Comparison of ENCODE assay signal across 1 cellular context in the genomic region with DNA sequence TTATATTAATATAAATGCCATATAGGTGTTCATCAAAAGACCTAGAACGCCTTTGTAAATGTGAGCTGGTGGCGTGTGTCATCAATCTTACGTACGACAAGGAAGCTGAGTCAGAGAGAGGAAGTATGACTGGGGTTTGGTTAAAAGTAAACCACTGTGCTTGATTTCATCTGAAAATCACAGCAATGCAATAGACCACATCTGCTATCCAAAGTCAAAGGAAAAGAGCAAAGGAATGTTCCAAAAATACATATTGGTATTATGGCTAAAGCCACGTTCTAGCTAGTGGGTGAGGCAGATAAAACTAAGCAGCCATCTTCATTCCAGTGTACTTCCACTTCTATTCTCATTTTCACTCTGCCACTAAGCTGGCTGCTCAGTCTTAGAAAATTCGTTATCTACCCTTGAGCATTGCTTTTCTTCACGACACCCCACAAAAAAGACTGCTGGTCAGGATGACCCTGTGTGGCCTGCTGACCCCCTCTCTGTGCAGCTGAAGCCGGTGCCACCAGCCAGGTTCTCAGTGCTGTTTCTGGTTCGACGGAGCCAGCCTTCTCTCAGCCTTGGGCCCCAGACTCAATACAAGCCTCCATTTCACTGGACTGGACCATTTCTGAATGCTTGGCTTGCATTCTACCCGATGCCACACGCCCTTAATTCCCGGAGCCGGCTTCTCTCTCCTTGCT.
TF ChIP-seq lines count a peak whose summit lies in the region.

No MANE protein-coding gene starts in this region.

TF ChIP-seq in H1, 55 proteins besides CTCF, POLR2A, EP300 and RAD21:
- TF ChIP-seq CBX5 (IDR thresholded peaks at IDR 0.05; ENCODE audit: low read depth, low read length) (no peak), SP1 (IDR thresholded peaks at IDR 0.05; ENCODE audit: low read depth, low read length) (no peak), JUND (IDR thresholded peaks at IDR 0.05; ENCODE audit: low read length) (no peak), EGR1 (IDR thresholded peaks at IDR 0.05; ENCODE audit: borderline replicate concordance, low read depth, low read length) (no peak), RXRA (IDR thresholded peaks at IDR 0.05; ENCODE audit: insufficient read depth, low read depth, low read length) (no peak), JUN (IDR thresholded peaks at IDR 0.05; ENCODE audit: low read depth, low read length) (no peak), GABPA (IDR thresholded peaks at IDR 0.05; ENCODE audit: borderline replicate concordance, insufficient read depth, low read length) (no peak)
- TF ChIP-seq, protein P1, sequence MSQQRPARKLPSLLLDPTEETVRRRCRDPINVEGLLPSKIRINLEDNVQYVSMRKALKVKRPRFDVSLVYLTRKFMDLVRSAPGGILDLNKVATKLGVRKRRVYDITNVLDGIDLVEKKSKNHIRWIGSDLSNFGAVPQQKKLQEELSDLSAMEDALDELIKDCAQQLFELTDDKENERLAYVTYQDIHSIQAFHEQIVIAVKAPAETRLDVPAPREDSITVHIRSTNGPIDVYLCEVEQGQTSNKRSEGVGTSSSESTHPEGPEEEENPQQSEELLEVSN (IDR thresholded peaks at IDR 0.05): no peak
- TF ChIP-seq, protein P2, sequence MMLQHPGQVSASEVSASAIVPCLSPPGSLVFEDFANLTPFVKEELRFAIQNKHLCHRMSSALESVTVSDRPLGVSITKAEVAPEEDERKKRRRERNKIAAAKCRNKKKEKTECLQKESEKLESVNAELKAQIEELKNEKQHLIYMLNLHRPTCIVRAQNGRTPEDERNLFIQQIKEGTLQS (IDR thresholded peaks at IDR 0.05; ENCODE audit: insufficient read depth, low read depth, low read length): no peak
- TF ChIP-seq, protein P3, sequence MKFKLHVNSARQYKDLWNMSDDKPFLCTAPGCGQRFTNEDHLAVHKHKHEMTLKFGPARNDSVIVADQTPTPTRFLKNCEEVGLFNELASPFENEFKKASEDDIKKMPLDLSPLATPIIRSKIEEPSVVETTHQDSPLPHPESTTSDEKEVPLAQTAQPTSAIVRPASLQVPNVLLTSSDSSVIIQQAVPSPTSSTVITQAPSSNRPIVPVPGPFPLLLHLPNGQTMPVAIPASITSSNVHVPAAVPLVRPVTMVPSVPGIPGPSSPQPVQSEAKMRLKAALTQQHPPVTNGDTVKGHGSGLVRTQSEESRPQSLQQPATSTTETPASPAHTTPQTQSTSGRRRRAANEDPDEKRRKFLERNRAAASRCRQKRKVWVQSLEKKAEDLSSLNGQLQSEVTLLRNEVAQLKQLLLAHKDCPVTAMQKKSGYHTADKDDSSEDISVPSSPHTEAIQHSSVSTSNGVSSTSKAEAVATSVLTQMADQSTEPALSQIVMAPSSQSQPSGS (IDR thresholded peaks at IDR 0.05; ENCODE audit: low read length): no peak
